Comparison of ENCODE assay signal across 28 cellular contexts in the genomic region with DNA sequence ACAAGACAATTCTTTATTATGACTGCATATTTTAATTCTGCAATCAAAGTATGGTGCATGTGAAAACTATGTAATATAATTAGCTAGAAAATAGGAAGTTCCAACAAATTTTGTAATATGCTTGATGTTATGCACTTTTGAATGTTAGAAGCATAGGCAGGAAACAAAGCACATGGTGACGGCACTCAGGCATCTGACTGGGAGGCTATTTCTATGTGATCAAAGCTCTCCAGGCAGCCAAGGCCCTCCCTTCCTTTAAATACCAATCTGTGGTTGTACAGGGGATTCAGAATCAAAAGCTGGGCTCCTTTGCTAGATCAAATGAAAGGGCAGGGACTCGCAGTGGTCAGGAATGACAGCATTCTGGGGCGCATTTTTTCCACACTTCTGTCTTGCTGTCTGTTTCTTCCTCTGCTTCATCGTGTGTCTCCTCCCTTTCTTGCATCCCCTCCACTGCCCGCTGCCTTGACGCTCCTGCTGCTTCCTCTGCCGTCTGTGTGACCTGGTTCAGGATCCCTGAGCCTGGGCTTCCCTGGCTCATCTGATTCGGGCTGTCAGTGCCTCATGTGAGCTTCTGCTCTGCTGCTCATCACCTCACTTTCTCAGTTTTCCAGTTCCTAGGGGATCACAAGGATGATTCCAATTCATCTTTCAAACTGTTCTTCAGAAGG. TPM values are rescaled to one million over a fixed set of nuclear protein-coding genes. Genes with fewer than 3 reads are reported as not detected.
A peak's percentile ranks its signal among the peaks of the same experiment; 100 is the strongest.
DNase-seq lines count a peak whose midpoint lies in the region; ATAC-seq and TF ChIP-seq lines count a peak whose summit lies in the region.
"Had no signal": no experiment of that assay in that cellular context is flagged by ENCODE, and none has a peak within 500 bp of the region (broad histone marks: within the 10 kb centered on the region; RNA-seq: fewer than 3 reads in every experiment).

No MANE protein-coding gene starts in this region.

- H2AFZ ChIP-seq in neuronal stem cell (ENCODE audit: low read length), result peak overlapping the region; percentile 14

- H3K27ac Mint-ChIP-seq in brain, result peak overlapping the region in 3 of 5 experiments; percentile 50 to 59 (median 52)
- H3K27ac Mint-ChIP-seq: activated CD4-positive, alpha-beta T cell treated with anti-CD3 and anti-CD28 coated beads, Interleukin-2, amount 10 ng/mL, durations not matched to agents 7 days and 5 days; HFFc6; memory B cell; stimulated activated naive CD8-positive, alpha-beta T cell treated with anti-CD3 and anti-CD28 coated beads, Interleukin-15, amount 100 ng/mL, for 72 hours; T-helper 2 cell treated with Interferon-gamma antibody and Interleukin-4, amounts not matched to agents 5 μg/mL and 100 μg/mL, for 36 hours had no signal

- ATAC-seq in GM21423 (IDR thresholded peaks at IDR 0.05; ENCODE audit: unreplicated experiment), result no peak
- ATAC-seq in left lobe of liver, result no peak
- no peak for ATAC-seq in HG03565 (IDR thresholded peaks at IDR 0.05; ENCODE audit: unreplicated experiment)
- ATAC-seq: SK-N-SH treated with all-trans-retinoic acid at 6 μM for 48 hours; stimulated activated naive CD8-positive, alpha-beta T cell treated with anti-CD3 and anti-CD28 coated beads, Interleukin-15, amount 100 ng/mL, for 72 hours had no signal

- peaks cover 7% of the 10 kb centered on the region for H3K27me3 Mint-ChIP-seq in brain
- H3K27me3 Mint-ChIP-seq: activated CD4-positive, alpha-beta T cell treated with anti-CD3 and anti-CD28 coated beads, Interleukin-2, amount 10 ng/mL, durations not matched to agents 7 days and 5 days; memory B cell; stimulated activated naive CD8-positive, alpha-beta T cell treated with anti-CD3 and anti-CD28 coated beads, Interleukin-15, amount 100 ng/mL, for 72 hours had no signal

- no peak overlapping the region for H3K4me3 ChIP-seq in NB4 (ENCODE audit: low read depth, low read length)
- H3K4me3 ChIP-seq in neuronal stem cell (ENCODE audit: low read length in 2 of 2), result peak overlapping the region in 1 of 2 donors; percentile 27

- H2BK15ac ChIP-seq in neuronal stem cell (ENCODE audit: low read length), result no peak overlapping the region

- H3K36me3 ChIP-seq in neuronal stem cell (replicated peaks in 1 of 2; ENCODE audit: control insufficient read depth in 2 of 2, insufficient read depth in 2 of 2, low read length in 2 of 2), result no peaks in the 10 kb centered on the region
- H3K36me3 ChIP-seq: brain microvascular endothelial cell had no signal

- H3K23ac ChIP-seq in neuronal stem cell (ENCODE audit: low read depth, low read length, poor library complexity), result no peak overlapping the region

- H3K4me1 ChIP-seq in neuronal stem cell (ENCODE audit: control insufficient read depth in 2 of 2, insufficient read depth in 1 of 2, low read depth in 1 of 2, low read length in 2 of 2), result peaks cover 7 to 15% of the 10 kb centered on the region in 2 donors

- H3K4me3 Mint-ChIP-seq in brain, result no peak overlapping the region
- H3K4me3 Mint-ChIP-seq: activated CD4-positive, alpha-beta T cell treated with anti-CD3 and anti-CD28 coated beads, Interleukin-2, amount 10 ng/mL, durations not matched to agents 7 days and 5 days; HFFc6; memory B cell; stimulated activated naive CD8-positive, alpha-beta T cell treated with anti-CD3 and anti-CD28 coated beads, Interleukin-15, amount 100 ng/mL, for 72 hours; T-helper 2 cell treated with Interferon-gamma antibody and Interleukin-4, amounts not matched to agents 5 μg/mL and 100 μg/mL, for 36 hours had no signal

- no peak overlapping the region for H2BK5ac ChIP-seq in neuronal stem cell (ENCODE audit: low read length)

- H3K36me3 Mint-ChIP-seq in brain, result peaks cover 9% of the 10 kb centered on the region

- no peak overlapping the region for H3K4me2 ChIP-seq in neuronal stem cell (ENCODE audit: insufficient read depth, low read length, poor library complexity, severe bottlenecking)

- TF ChIP-seq CTCF in NB4 (IDR thresholded peaks at IDR 0.05; ENCODE audit: low read depth, low read length), result no peak
- no peak for TF ChIP-seq CTCF in brain (conservative IDR thresholded peaks at IDR 0.05)

- peak; percentile 6 for DNase-seq in GF-D8 (lab: John Stamatoyannopoulos, UW)
- DNase-seq in NB4 (ENCODE audit: low read depth), result peak; percentile 24
- no peak for DNase-seq in neuronal stem cell (ENCODE audit: low spot score)
- DNase-seq in left lobe of liver (ENCODE audit: low spot score), result no peak
- no peak for DNase-seq in NCI-H774 (lab: John Stamatoyannopoulos, UW)
- DNase-seq: activated CD4-positive, alpha-beta T cell treated with anti-CD3 and anti-CD28 coated beads, Interleukin-2, amount 10 ng/mL, durations not matched to agents 7 days and 5 days; activated naive CD4-positive, alpha-beta T cell; activated T-cell treated with anti-CD3 and anti-CD28 coated beads, Interleukin-2, amount 50 U/mL, for 48 hours; brain microvascular endothelial cell; effector CD4-positive, alpha-beta T cell; HFFc6; kidney glomerular epithelial cell; NCI-H1092 treated with DMSO at 0.1 percent for 48 hours; NCI-H187 treated with DMSO at 0.1 percent for 48 hours; NCI-H748 treated with DMSO at 0.1 percent for 48 hours; occipital lobe; OCI-M1; small intestine; stimulated activated CD8-positive, alpha-beta memory T cell treated with anti-CD3 and anti-CD28 coated beads, Interleukin-4, amount 100 ng/mL, for 48 hours; stimulated activated naive CD8-positive, alpha-beta T cell treated with anti-CD3 and anti-CD28 coated beads, Interleukin-15, amount 100 ng/mL, for 72 hours had no signal

- no peak overlapping the region for H3K9ac ChIP-seq in neuronal stem cell (ENCODE audit: low read depth, low read length, poor library complexity)

- no peaks in the 10 kb centered on the region for H3K27me3 ChIP-seq in neuronal stem cell (ENCODE audit: control insufficient read depth in 3 of 3, insufficient read depth in 3 of 3, low read depth in 1 of 3, low read length in 3 of 3)
- H3K27me3 ChIP-seq: brain microvascular endothelial cell had no signal

- no peak overlapping the region for H3K18ac ChIP-seq in neuronal stem cell (ENCODE audit: low read length)

- peaks cover 0 to 6% (median 0%) of the 10 kb centered on the region in 5 experiments for H3K9me3 Mint-ChIP-seq in brain
- H3K9me3 Mint-ChIP-seq: activated CD4-positive, alpha-beta T cell treated with anti-CD3 and anti-CD28 coated beads, Interleukin-2, amount 10 ng/mL, durations not matched to agents 7 days and 5 days; HFFc6; T-helper 2 cell treated with Interferon-gamma antibody and Interleukin-4, amounts not matched to agents 5 μg/mL and 100 μg/mL, for 36 hours had no signal

- H3K9me3 ChIP-seq in neuronal stem cell (replicated peaks in 1 of 2; ENCODE audit: control insufficient read depth in 2 of 2, insufficient read depth in 1 of 2, low read depth in 1 of 2, low read length in 2 of 2), result no peaks in the 10 kb centered on the region

- H2BK12ac ChIP-seq in neuronal stem cell (ENCODE audit: low read length), result no peak overlapping the region

- H3K14ac ChIP-seq in neuronal stem cell (ENCODE audit: low read length), result no peak overlapping the region

- H3K27ac ChIP-seq in neuronal stem cell (replicated peaks; ENCODE audit: low read length), result no peak overlapping the region
- H3K27ac ChIP-seq: brain microvascular endothelial cell, C4-2B, epithelial cell of prostate had no signal

- H2BK120ac ChIP-seq in neuronal stem cell (ENCODE audit: low read depth, low read length), result no peak overlapping the region

- H4K8ac ChIP-seq in neuronal stem cell (ENCODE audit: low read depth, low read length), result no peak overlapping the region

- no peak for TF ChIP-seq POLR2A in NB4 (IDR thresholded peaks at IDR 0.05; ENCODE audit: extremely low read depth, insufficient read length)

- no peak overlapping the region for H4K91ac ChIP-seq in neuronal stem cell (ENCODE audit: low read depth, low read length, poor library complexity)

- no peaks in the 10 kb centered on the region for H3K79me1 ChIP-seq in neuronal stem cell (ENCODE audit: low read depth, low read length)

- H3K4me1 Mint-ChIP-seq in brain, result peaks cover 37% of the 10 kb centered on the region
- H3K4me1 Mint-ChIP-seq: activated CD4-positive, alpha-beta T cell treated with anti-CD3 and anti-CD28 coated beads, Interleukin-2, amount 10 ng/mL, durations not matched to agents 7 days and 5 days; memory B cell; stimulated activated naive CD8-positive, alpha-beta T cell treated with anti-CD3 and anti-CD28 coated beads, Interleukin-15, amount 100 ng/mL, for 72 hours had no signal

- WGBS in neuronal stem cell (ENCODE audit: extremely low coverage in 2 of 2, insufficient read length in 2 of 2, insufficient replicate concordance in 1 of 2), 2 donors, result no CpG with 5 or more reads among the region's 8 CpGs

- no peak overlapping the region for H2AK5ac ChIP-seq in neuronal stem cell (ENCODE audit: low read depth, low read length)

- no peak overlapping the region for H3K4ac ChIP-seq in neuronal stem cell (ENCODE audit: low read length)

RNA-seq across cellular contexts. Expression of a gene that starts 30.8 kb away (rescaled TPM):
- polyA plus RNA-seq in brain (ENCODE audit: insufficient read depth, low read depth, low replicate concordance), result 3.1 TPM
- polyA plus RNA-seq in neuronal stem cell (2013, experiment 1 of 2), result 5.9 TPM
- polyA plus RNA-seq in neuronal stem cell (2013, experiment 2 of 2), result 6.2 TPM
- total RNA-seq in left lobe of liver, result 1.6 TPM

Comparison
In these comparisons a context has a peak if more than half of its experiments do, and no peak if none do; other contexts are left out.
1. DNase-seq: peak in GF-D8 (single experiment) and NB4 (single experiment); none in neuronal stem cell (single experiment), left lobe of liver (single experiment) and NCI-H774 (single experiment).